ENCODE assay signal across 9 cellular contexts in genomic region chr11:9662273-9662672, GRCh38. TPM values are rescaled to one million over a fixed set of nuclear protein-coding genes. Genes with fewer than 3 reads are reported as not detected.
DNase-seq lines count a peak whose midpoint lies in the region; ATAC-seq and TF ChIP-seq lines count a peak whose summit lies in the region.
"Had no signal": no experiment of that assay in that cellular context is flagged by ENCODE, and none has a peak within 500 bp of the region (broad histone marks: within the 10 kb centered on the region; RNA-seq: fewer than 3 reads in every experiment).

No MANE protein-coding gene starts in this region.

- H3K14ac ChIP-seq in trophoblast cell (ENCODE audit: low read length), result no peak overlapping the region

- H3K27me3 ChIP-seq in trophoblast cell (ENCODE audit: insufficient read depth, low read length), result no peaks in the 10 kb centered on the region

- H3K23ac ChIP-seq in trophoblast cell (ENCODE audit: low read length), result no peak overlapping the region

- H3K18ac ChIP-seq in trophoblast cell (ENCODE audit: low read length), result no peak overlapping the region

- H3K9me3 ChIP-seq in trophoblast cell (ENCODE audit: insufficient read depth, low read depth, low read length), result peaks cover 1% of the 10 kb centered on the region

- no peak overlapping the region for H4K8ac ChIP-seq in trophoblast cell (ENCODE audit: low read depth, low read length)

- no peak overlapping the region for H3K4me2 ChIP-seq in trophoblast cell (ENCODE audit: low read length)

- H2BK12ac ChIP-seq in trophoblast cell (ENCODE audit: low read length), result no peak overlapping the region

- peak overlapping the region; percentile 73 for H2BK120ac ChIP-seq in trophoblast cell (ENCODE audit: insufficient read depth, low read length, poor library complexity)

- H4K91ac ChIP-seq in trophoblast cell (ENCODE audit: low read depth, low read length), result no peak overlapping the region

- DNase-seq in GM04503 (ENCODE audit: low read depth) (peak; percentile 5), NOMO-1 treated with DMSO at 0.1 percent for 48 hours (lab: John Stamatoyannopoulos, UW; ENCODE audit: unreplicated experiment) (peak; percentile 97), choroid plexus epithelial cell (ENCODE audit: low read depth) (peak; percentile 15), trophoblast cell (peak in 1 of 2 donors; percentile 18), epidermal melanocyte (ENCODE audit: insufficient read length, low spot score) (no peak), NCI-H187 (lab: John Stamatoyannopoulos, UW) (no peak), foreskin fibroblast (no peak)
- DNase-seq: NCI-H526 treated with DMSO at 0.1 percent for 48 hours had no signal

- no peak overlapping the region for H2BK5ac ChIP-seq in trophoblast cell (ENCODE audit: low read depth, low read length, poor library complexity)

- H3K27ac ChIP-seq in trophoblast cell (ENCODE audit: low read depth, low read length), result no peak overlapping the region

- ATAC-seq in HG03457 (IDR thresholded peaks at IDR 0.05; ENCODE audit: unreplicated experiment), result no peak

- H3K4me1 ChIP-seq in trophoblast cell (ENCODE audit: control insufficient read depth in 1 of 2, insufficient read depth in 2 of 2, low read length in 2 of 2), result peaks cover 4 to 5% of the 10 kb centered on the region in 2 experiments

- no CpG with 5 or more reads among the region's 3 CpGs for WGBS in trophoblast cell (ENCODE audit: extremely low coverage, insufficient coverage, insufficient read length)

- peaks cover 0 to 3% of the 10 kb centered on the region in 2 experiments for H3K36me3 ChIP-seq in trophoblast cell (ENCODE audit: control insufficient read depth in 1 of 2, insufficient read depth in 2 of 2, low read length in 2 of 2)

- H2AK5ac ChIP-seq in trophoblast cell (ENCODE audit: low read length), result no peak overlapping the region

- H4K12ac ChIP-seq in trophoblast cell (ENCODE audit: low read depth, low read length), result no peak overlapping the region

- no peak overlapping the region for H3K4me3 ChIP-seq in choroid plexus epithelial cell (ENCODE audit: low read depth, low read length)
- H3K4me3 ChIP-seq in trophoblast cell (ENCODE audit: low read depth, low read length), result no peak overlapping the region
- no peak overlapping the region for H3K4me3 ChIP-seq in foreskin fibroblast (ENCODE audit: low read depth in 1 of 2, low read length in 2 of 2)

- no peak overlapping the region for H2AFZ ChIP-seq in trophoblast cell (ENCODE audit: insufficient read depth, low read length, poor library complexity)

- peaks cover 18% of the 10 kb centered on the region for H3K79me2 ChIP-seq in trophoblast cell (ENCODE audit: control insufficient read depth, insufficient read depth, low read length, poor library complexity)

- TF ChIP-seq CTCF in choroid plexus epithelial cell (conservative IDR thresholded peaks at IDR 0.05; ENCODE audit: low read depth, low read length) (no peak), foreskin fibroblast (IDR thresholded peaks at IDR 0.05; ENCODE audit: low read depth, low read length) (no peak)

- H3K9ac ChIP-seq in trophoblast cell (ENCODE audit: low read length), result no peak overlapping the region

- peaks cover 14% of the 10 kb centered on the region for H3K79me1 ChIP-seq in trophoblast cell (ENCODE audit: low read length)

- no peak overlapping the region for H3K4ac ChIP-seq in trophoblast cell (ENCODE audit: low read depth, low read length)

RNA-seq across cellular contexts. Expression of gene SWAP70, which starts 1.6 kb away (rescaled TPM):
- 70.7 and 73.1 TPM in 2 replicates for polyA plus RNA-seq in trophoblast cell (2013)

Comparison
In these comparisons a context has a peak if more than half of its experiments do, and no peak if none do; other contexts are left out.
1. DNase-seq: peak in GM04503 (single experiment), NOMO-1 treated with DMSO at 0.1 percent for 48 hours (single experiment) and choroid plexus epithelial cell (single experiment); none in epidermal melanocyte (single experiment), NCI-H187 (0 of 2) and foreskin fibroblast (0 of 2).